In genomic region chr14:104147346-104148125, GRCh38 we compare ENCODE assay signal across 26 cellular contexts. TPM values are rescaled to one million over a fixed set of nuclear protein-coding genes. Genes with fewer than 3 reads are reported as not detected.
A peak's percentile ranks its signal among the peaks of the same experiment; 100 is the strongest.
DNase-seq lines count a peak whose midpoint lies in the region; ATAC-seq and TF ChIP-seq lines count a peak whose summit lies in the region.
"Had no signal": no experiment of that assay in that cellular context is flagged by ENCODE, and none has a peak within 500 bp of the region (broad histone marks: within the 10 kb centered on the region; RNA-seq: fewer than 3 reads in every experiment).

No MANE protein-coding gene starts in this region.

- H4K91ac ChIP-seq in mesenchymal stem cell (ENCODE audit: low read length) = peak overlapping the region; percentile 92

- H3K79me2 ChIP-seq in SK-N-SH (ENCODE audit: insufficient read depth) = no peaks in the 10 kb centered on the region

- no peak overlapping the region for H3K9ac ChIP-seq in SK-N-SH
- no peak overlapping the region for H3K9ac ChIP-seq in mesenchymal stem cell (ENCODE audit: low read length)

- no peak overlapping the region for H3K27ac Mint-ChIP-seq in glutamatergic neuron (ENCODE audit: unreplicated experiment)
- H3K27ac Mint-ChIP-seq: activated naive CD8-positive, alpha-beta T cell treated with anti-CD3 and anti-CD28 coated beads for 36 hours; activated T-helper 2 cell treated with anti-CD3 and anti-CD28 coated beads, Interferon-gamma antibody, Interleukin-2, Interleukin-4, amounts not matched to agents 10 μg/mL and 5 μg/mL and 100 μg/mL, durations not matched to agents 14 hours and 24 hours and 36 hours; naive thymus-derived CD4-positive, alpha-beta T cell; stimulated activated naive CD8-positive, alpha-beta T cell treated with anti-CD3 and anti-CD28 coated beads, Interleukin-15, Interleukin-2, amounts not matched to agents 100 ng/mL and 50 ng/mL, for 24 hours; T-cell had no signal

- H2AK5ac ChIP-seq in mesenchymal stem cell (ENCODE audit: low read length, severe bottlenecking) = no peak overlapping the region

- H3K36me3 ChIP-seq in SK-N-SH (replicated peaks in 1 of 2; ENCODE audit: control insufficient read depth in 1 of 2, insufficient read depth in 2 of 2, low read length in 1 of 2) (no peaks in the 10 kb centered on the region), mesenchymal stem cell (ENCODE audit: control insufficient read depth in 1 of 2, insufficient read depth in 2 of 2, low read depth in 1 of 2, low read length in 2 of 2) (no peaks in the 10 kb centered on the region), upper lobe of right lung (no peaks in the 10 kb centered on the region)
- H3K36me3 ChIP-seq: MG63, prostate gland, tibial artery had no signal

- H2AFZ ChIP-seq in SK-N-SH (ENCODE audit: low read depth) (no peak overlapping the region), mesenchymal stem cell (ENCODE audit: low read depth, low read length) (no peak overlapping the region)

- H3K4me2 ChIP-seq in SK-N-SH (no peak overlapping the region), mesenchymal stem cell (ENCODE audit: low read length, poor library complexity, severe bottlenecking) (no peak overlapping the region)

- H2BK120ac ChIP-seq in mesenchymal stem cell (ENCODE audit: low read depth, low read length) = peak overlapping the region; percentile 4

- peak overlapping the region; percentile 64 to 80 for H2BK12ac ChIP-seq in mesenchymal stem cell (ENCODE audit: low read length in 2 of 2)

- peak overlapping the region; percentile 7 to 60 for H3K4ac ChIP-seq in mesenchymal stem cell (ENCODE audit: low read depth in 1 of 2, low read length in 2 of 2)

- H3K36me3 Mint-ChIP-seq in glutamatergic neuron (ENCODE audit: unreplicated experiment) = no peaks in the 10 kb centered on the region
- H3K36me3 Mint-ChIP-seq: activated naive CD8-positive, alpha-beta T cell treated with anti-CD3 and anti-CD28 coated beads for 36 hours; naive thymus-derived CD4-positive, alpha-beta T cell; T-cell had no signal

- no peaks in the 10 kb centered on the region for H3F3A ChIP-seq in SK-N-SH (replicated peaks; ENCODE audit: insufficient read depth)

- TF ChIP-seq EP300 in SK-N-SH (IDR thresholded peaks at IDR 0.05; ENCODE audit: borderline replicate concordance in 1 of 2, low read depth in 1 of 2, low read length in 1 of 2) = no peak

- H3K27me3 Mint-ChIP-seq in glutamatergic neuron (ENCODE audit: unreplicated experiment) = peaks cover 6% of the 10 kb centered on the region
- H3K27me3 Mint-ChIP-seq: stimulated activated naive CD8-positive, alpha-beta T cell treated with anti-CD3 and anti-CD28 coated beads, Interleukin-15, Interleukin-2, amounts not matched to agents 100 ng/mL and 50 ng/mL, for 24 hours had no signal

- H3K27me3 ChIP-seq in SK-N-SH (ENCODE audit: insufficient read depth) (no peaks in the 10 kb centered on the region), mesenchymal stem cell (ENCODE audit: control insufficient read depth in 1 of 2, insufficient read depth in 1 of 2, low read length in 2 of 2) (peaks cover 29 to 39% of the 10 kb centered on the region in 2 experiments), upper lobe of right lung (no peaks in the 10 kb centered on the region)
- H3K27me3 ChIP-seq: MG63 had no signal

- no peak overlapping the region for H2BK5ac ChIP-seq in mesenchymal stem cell (ENCODE audit: low read depth, low read length, poor library complexity, severe bottlenecking)

- H3K4me1 Mint-ChIP-seq in glutamatergic neuron (ENCODE audit: low read depth, unreplicated experiment) = no peaks in the 10 kb centered on the region
- H3K4me1 Mint-ChIP-seq: naive thymus-derived CD4-positive, alpha-beta T cell; T-cell had no signal

- no peaks in the 10 kb centered on the region for H4K20me1 ChIP-seq in SK-N-SH (ENCODE audit: insufficient read depth)

- peak overlapping the region; percentile 45 to 61 for H3K18ac ChIP-seq in mesenchymal stem cell (ENCODE audit: low read depth in 1 of 2, low read length in 2 of 2)

- H3K9me3 Mint-ChIP-seq in glutamatergic neuron (ENCODE audit: unreplicated experiment) = peaks cover 3% of the 10 kb centered on the region
- H3K9me3 Mint-ChIP-seq: activated naive CD8-positive, alpha-beta T cell treated with anti-CD3 and anti-CD28 coated beads for 36 hours; activated T-helper 2 cell treated with anti-CD3 and anti-CD28 coated beads, Interferon-gamma antibody, Interleukin-2, Interleukin-4, amounts not matched to agents 10 μg/mL and 5 μg/mL and 100 μg/mL, durations not matched to agents 14 hours and 24 hours and 36 hours; effector memory CD8-positive, alpha-beta T cell; naive thymus-derived CD4-positive, alpha-beta T cell; stimulated activated naive CD8-positive, alpha-beta T cell treated with anti-CD3 and anti-CD28 coated beads, Interleukin-15, Interleukin-2, amounts not matched to agents 100 ng/mL and 50 ng/mL, for 24 hours; T-cell had no signal

- POLR2A ChIA-PET in SK-N-SH (lab: Yijun Ruan, JAX) = interaction anchor here (0.7 kb wide), 2 partner anchors 77 to 150 kb away, joined by 3 read pairs; no protein-coding TSS in a partner anchor

- H3K27ac ChIP-seq in SK-N-SH (ENCODE audit: low read depth in 2 of 2, low read length in 1 of 2) (peak overlapping the region in 1 of 2 experiments; percentile 99; a peak in 2 of 4 replicates), mesenchymal stem cell (ENCODE audit: low read length, poor library complexity, severe bottlenecking) (no peak overlapping the region), upper lobe of right lung (no peak overlapping the region)
- H3K27ac ChIP-seq: 22Rv1, prostate gland, tibial artery had no signal

- ATAC-seq in SK-N-SH treated with all-trans-retinoic acid at 6 μM for 48 hours (no peak), upper lobe of right lung (no peak), HG03520 (IDR thresholded peaks at IDR 0.05; ENCODE audit: unreplicated experiment) (no peak)
- ATAC-seq: effector memory CD8-positive, alpha-beta T cell; naive thymus-derived CD4-positive, alpha-beta T cell; T-cell had no signal

- H3K79me1 ChIP-seq in mesenchymal stem cell (replicated peaks; ENCODE audit: low read length, poor library complexity, severe bottlenecking) = no peaks in the 10 kb centered on the region

- no peaks in the 10 kb centered on the region for H3K9me3 ChIP-seq in SK-N-SH
- no peaks in the 10 kb centered on the region for H3K9me3 ChIP-seq in mesenchymal stem cell (ENCODE audit: control insufficient read depth, low read length)
- H3K9me3 ChIP-seq in upper lobe of right lung = no peaks in the 10 kb centered on the region
- H3K9me3 ChIP-seq: Caco-2, MG63, prostate gland, tibial artery had no signal

- H3K14ac ChIP-seq in mesenchymal stem cell (ENCODE audit: low read length in 2 of 2) = no peak overlapping the region

- H4K8ac ChIP-seq in mesenchymal stem cell (ENCODE audit: low read length) = peak overlapping the region; percentile 5

- H3K23ac ChIP-seq in mesenchymal stem cell (ENCODE audit: low read length in 2 of 2) = no peak overlapping the region

- WGBS in SK-N-SH (ENCODE audit: low lambda C conversion rate) = 86% methylated on average over 17 of the region's 28 CpGs
- 57% methylated on average over 28 of the region's 28 CpGs for WGBS in mesenchymal stem cell

- TF ChIP-seq RAD21 in SK-N-SH (IDR thresholded peaks at IDR 0.05; ENCODE audit: low read length) = no peak

- CTCF ChIA-PET in SK-N-SH (lab: Yijun Ruan, JAX) = interaction anchor here (1.1 to 7.0 kb wide), 7 partner anchors 9 to 493 kb away, joined by 3 to 48 read pairs (median 4); no protein-coding TSS in a partner anchor

- peak overlapping the region; percentile 63 for H2BK15ac ChIP-seq in mesenchymal stem cell (ENCODE audit: low read depth, poor library complexity, severe bottlenecking)

- H3K4me3 Mint-ChIP-seq in glutamatergic neuron (ENCODE audit: unreplicated experiment) = no peak overlapping the region
- H3K4me3 Mint-ChIP-seq: activated naive CD8-positive, alpha-beta T cell treated with anti-CD3 and anti-CD28 coated beads for 36 hours; effector memory CD8-positive, alpha-beta T cell; naive thymus-derived CD4-positive, alpha-beta T cell; stimulated activated naive CD8-positive, alpha-beta T cell treated with anti-CD3 and anti-CD28 coated beads, Interleukin-15, Interleukin-2, amounts not matched to agents 100 ng/mL and 50 ng/mL, for 24 hours; T-cell had no signal

- DNase-seq in SK-N-SH = peak; percentile 58
- peak; percentile 24 for DNase-seq in glutamatergic neuron
- no peak for DNase-seq in mesenchymal stem cell
- peak; percentile 58 for DNase-seq in upper lobe of right lung
- DNase-seq in AG08395 (ENCODE audit: low spot score) = no peak
- no peak for DNase-seq in T-helper 9 cell
- DNase-seq: activated CD4-positive, alpha-beta T cell treated with anti-CD3 and anti-CD28 coated beads for 48 hours; activated naive CD8-positive, alpha-beta T cell treated with anti-CD3 and anti-CD28 coated beads for 36 hours; Caco-2; effector memory CD8-positive, alpha-beta T cell; mammary epithelial cell; MG63; NCI-H1436; NCI-H524 treated with DMSO at 0.1 percent for 48 hours; SHP77; stimulated activated CD4-positive, alpha-beta T cell treated with anti-CD3 and anti-CD28 coated beads, Interleukin-4, amount 100 ng/mL, for 24 hours; T-cell had no signal

- H3K4me1 ChIP-seq in SK-N-SH (ENCODE audit: control insufficient read depth in 1 of 2, insufficient read depth in 2 of 2, low read depth in 1 of 2, low read length in 1 of 2) (peaks cover 16 to 98% of the 10 kb centered on the region in 2 experiments; a peak in 2 of 4 replicates), mesenchymal stem cell (ENCODE audit: control insufficient read depth, insufficient read depth, low read depth, low read length) (peaks cover 25% of the 10 kb centered on the region), upper lobe of right lung (peaks cover 9% of the 10 kb centered on the region)
- H3K4me1 ChIP-seq: Caco-2, prostate gland had no signal

- no peaks in the 10 kb centered on the region for H3K9me2 ChIP-seq in SK-N-SH

- H3K4me3 ChIP-seq in SK-N-SH (ENCODE audit: low read depth in 2 of 2, low read length in 1 of 2) (no peak overlapping the region), mesenchymal stem cell (ENCODE audit: insufficient read depth in 1 of 2, low read depth in 1 of 2, low read length in 2 of 2) (no peak overlapping the region), upper lobe of right lung (no peak overlapping the region)
- H3K4me3 ChIP-seq: MG63, prostate gland, smooth muscle cell, tibial artery had no signal

- intact Hi-C loops in upper lobe of right lung (cut with DNase I) = no loop called here

- TF ChIP-seq CTCF in SK-N-SH (IDR thresholded peaks at IDR 0.05) (no peak), glutamatergic neuron (IDR thresholded peaks at IDR 0.05; ENCODE audit: partially characterized antibody, unreplicated experiment) (no peak), upper lobe of right lung (IDR thresholded peaks at IDR 0.05) (no peak)

TF ChIP-seq in SK-N-SH treated with all-trans-retinoic acid at 6 μM for 48 hours, 23 proteins besides CTCF, POLR2A, EP300 and RAD21 (continues in another document):
- TF ChIP-seq ZFP3 (CRISPR knock-in tag; IDR thresholded peaks at IDR 0.05) (no peak), RARB (CRISPR knock-in tag; IDR thresholded peaks at IDR 0.05) (no peak), ZNF565 (CRISPR knock-in tag; conservative IDR thresholded peaks at IDR 0.05; ENCODE audit: low read depth) (no peak)

RNA-seq across cellular contexts. Expression of gene KIF26A, which starts 9.1 kb away (rescaled TPM):
- polyA plus RNA-seq in SK-N-SH (2012; rRNA removed) = 1.4 and 1.7 TPM in 2 replicates
- polyA plus RNA-seq in SK-N-SH (2012; cell fraction: cytosol; rRNA removed) = 0.79 and 1.5 TPM in 2 replicates
- 2.1 and 4.0 TPM in 2 replicates for polyA plus RNA-seq in SK-N-SH (2012; cell fraction: nucleus; rRNA removed)
- total RNA-seq in glutamatergic neuron (ENCODE audit: unreplicated experiment) (5.9 TPM), upper lobe of right lung (5.9 TPM)
- 1.7 TPM for polyA plus RNA-seq in mesenchymal stem cell (2013, experiment 1 of 2)
- 1.7 TPM for polyA plus RNA-seq in mesenchymal stem cell (2013, experiment 2 of 2)
- polyA plus RNA-seq: naive thymus-derived CD4-positive, alpha-beta T cell had no signal

Comparison
In these comparisons a context has a peak if more than half of its experiments do, and no peak if none do; other contexts are left out.
1. DNase-seq: peak in SK-N-SH (single experiment), glutamatergic neuron (single experiment) and upper lobe of right lung (single experiment); none in mesenchymal stem cell (single experiment), AG08395 (single experiment) and T-helper 9 cell (single experiment).